ENCODE assay signal across 10 cellular contexts in genomic region chr1:29655945-29656866, GRCh38.
A peak's percentile ranks its signal among the peaks of the same experiment; 100 is the strongest.
DNase-seq lines count a peak whose midpoint lies in the region; ATAC-seq and TF ChIP-seq lines count a peak whose summit lies in the region.
"Had no signal": no experiment of that assay in that cellular context is flagged by ENCODE, and none has a peak within 500 bp of the region (broad histone marks: within the 10 kb centered on the region; RNA-seq: fewer than 3 reads in every experiment).

No MANE protein-coding gene starts in this region.

- TF ChIP-seq CTCF in progenitor cell of endocrine pancreas (IDR thresholded peaks at IDR 0.05; ENCODE audit: unreplicated experiment): peak; percentile 85

- CTCF ChIA-PET in activated CD4-positive, alpha-beta T cell treated with anti-CD3 and anti-CD28 coated beads, Interleukin-2, amount 10 ng/mL, durations not matched to agents 7 days and 5 days (lab: Charles Lee): no interaction called here

- peaks cover 4% of the 10 kb centered on the region for H3K27me3 Mint-ChIP-seq in activated CD4-positive, alpha-beta T cell treated with anti-CD3 and anti-CD28 coated beads, Interleukin-2, amount 10 ng/mL, durations not matched to agents 7 days and 5 days
- H3K27me3 Mint-ChIP-seq in progenitor cell of endocrine pancreas: peaks cover under 1% of the 10 kb centered on the region

- POLR2A ChIA-PET in activated CD4-positive, alpha-beta T cell treated with anti-CD3 and anti-CD28 coated beads, Interleukin-2, amount 10 ng/mL, durations not matched to agents 7 days and 5 days (lab: Charles Lee): no interaction called here

- H3K9me3 Mint-ChIP-seq in activated CD4-positive, alpha-beta T cell treated with anti-CD3 and anti-CD28 coated beads, Interleukin-2, amount 10 ng/mL, durations not matched to agents 7 days and 5 days: no peaks in the 10 kb centered on the region
- H3K9me3 Mint-ChIP-seq in progenitor cell of endocrine pancreas (ENCODE audit: low read depth): peaks cover 15% of the 10 kb centered on the region

- no peak for ATAC-seq in GM21526 (IDR thresholded peaks at IDR 0.05; ENCODE audit: low FRiP score, unreplicated experiment)
- no peak for ATAC-seq in GM18909 (IDR thresholded peaks at IDR 0.05; ENCODE audit: poor library complexity, unreplicated experiment)
- ATAC-seq: left lung had no signal

- H3K4me3 ChIP-seq in Jurkat, Clone E6-1 (ENCODE audit: low read length): no peak overlapping the region
- H3K4me3 ChIP-seq: ascending aorta, left lung had no signal

- no peak overlapping the region for H3K4me3 Mint-ChIP-seq in activated CD4-positive, alpha-beta T cell treated with anti-CD3 and anti-CD28 coated beads, Interleukin-2, amount 10 ng/mL, durations not matched to agents 7 days and 5 days
- peak overlapping the region; percentile 11 for H3K4me3 Mint-ChIP-seq in progenitor cell of endocrine pancreas (ENCODE audit: low read depth)

- no peaks in the 10 kb centered on the region for H3K36me3 Mint-ChIP-seq in activated CD4-positive, alpha-beta T cell treated with anti-CD3 and anti-CD28 coated beads, Interleukin-2, amount 10 ng/mL, durations not matched to agents 7 days and 5 days (ENCODE audit: low read depth)
- H3K36me3 Mint-ChIP-seq in progenitor cell of endocrine pancreas (ENCODE audit: insufficient read depth): peaks cover 5% of the 10 kb centered on the region

- no peaks in the 10 kb centered on the region for H3K4me1 Mint-ChIP-seq in activated CD4-positive, alpha-beta T cell treated with anti-CD3 and anti-CD28 coated beads, Interleukin-2, amount 10 ng/mL, durations not matched to agents 7 days and 5 days
- H3K4me1 Mint-ChIP-seq in progenitor cell of endocrine pancreas (ENCODE audit: low read depth): peaks cover 21% of the 10 kb centered on the region

- peak; percentile 18 for DNase-seq in activated CD4-positive, alpha-beta T cell treated with anti-CD3 and anti-CD28 coated beads for 48 hours
- no peak for DNase-seq in activated CD4-positive, alpha-beta T cell treated with anti-CD3 and anti-CD28 coated beads, Interleukin-2, amount 10 ng/mL, durations not matched to agents 7 days and 5 days
- DNase-seq in Jurkat, Clone E6-1 (ENCODE audit: low read depth, low spot score): peak; percentile 14
- DNase-seq in dermis blood vessel endothelial cell: peak; percentile 38
- peak; percentile 60 for DNase-seq in progenitor cell of endocrine pancreas (ENCODE audit: low spot score, unreplicated experiment)
- no peak for DNase-seq in NK-92 (lab: John Stamatoyannopoulos, UW; ENCODE audit: unreplicated experiment)
- DNase-seq: left lung had no signal

- no peak overlapping the region for H3K27ac Mint-ChIP-seq in activated CD4-positive, alpha-beta T cell treated with anti-CD3 and anti-CD28 coated beads, Interleukin-2, amount 10 ng/mL, durations not matched to agents 7 days and 5 days
- H3K27ac Mint-ChIP-seq in progenitor cell of endocrine pancreas: peak overlapping the region; percentile 73

Comparison
In these comparisons a context has a peak if more than half of its experiments do, and no peak if none do; other contexts are left out.
1. DNase-seq: peak in activated CD4-positive, alpha-beta T cell treated with anti-CD3 and anti-CD28 coated beads for 48 hours (single experiment), Jurkat, Clone E6-1 (single experiment), dermis blood vessel endothelial cell (single experiment) and progenitor cell of endocrine pancreas (single experiment); none in activated CD4-positive, alpha-beta T cell treated with anti-CD3 and anti-CD28 coated beads, Interleukin-2, amount 10 ng/mL, durations not matched to agents 7 days and 5 days (single experiment) and NK-92 (single experiment).